8 cellular contexts compared by ENCODE assay signal in genomic region chr4:104490096-104490769, GRCh38. TPM values are rescaled to one million over a fixed set of nuclear protein-coding genes. Genes with fewer than 3 reads are reported as not detected.
DNase-seq lines count a peak whose midpoint lies in the region; ATAC-seq and FAIRE-seq lines count a peak whose summit lies in the region.

No MANE protein-coding gene starts in this region.

- no peak overlapping the region for H3K27ac ChIP-seq in iPS-18a (ENCODE audit: low read length)

- no peaks in the 10 kb centered on the region for H3K9me3 Mint-ChIP-seq in activated T-cell treated with anti-CD3 and anti-CD28 coated beads, Interleukin-2, amount 50 U/mL, for 72 hours
- no peaks in the 10 kb centered on the region for H3K9me3 Mint-ChIP-seq in stimulated activated effector memory CD8-positive, alpha-beta T cell treated with anti-CD3 and anti-CD28 coated beads, Interleukin-12 subunit alpha, Interleukin-12 subunit beta, amount 100 ng/mL, for 72 hours

- DNase-seq in activated T-cell treated with anti-CD3 and anti-CD28 coated beads, Interleukin-2, amount 50 U/mL, for 72 hours: no peak
- DNase-seq in stimulated activated effector memory CD8-positive, alpha-beta T cell treated with anti-CD3 and anti-CD28 coated beads, Interleukin-12 subunit alpha, Interleukin-12 subunit beta, amount 100 ng/mL, for 72 hours (ENCODE audit: low spot score in 2 of 2): no peak
- DNase-seq in HTR-8/SVneo (ENCODE audit: insufficient read length, low spot score): no peak
- no peak for DNase-seq in NCI-H526 (lab: John Stamatoyannopoulos, UW)

- no peak overlapping the region for H3K27ac Mint-ChIP-seq in activated T-cell treated with anti-CD3 and anti-CD28 coated beads, Interleukin-2, amount 50 U/mL, for 72 hours
- peak overlapping the region; percentile 54 for H3K27ac Mint-ChIP-seq in stimulated activated effector memory CD8-positive, alpha-beta T cell treated with anti-CD3 and anti-CD28 coated beads, Interleukin-12 subunit alpha, Interleukin-12 subunit beta, amount 100 ng/mL, for 72 hours

- peaks cover 43% of the 10 kb centered on the region for H3K4me1 ChIP-seq in iPS-18a (ENCODE audit: control insufficient read depth, low read depth, low read length)

- H3K9me3 ChIP-seq in iPS-18a (ENCODE audit: control insufficient read depth, low read depth, low read length): no peaks in the 10 kb centered on the region

- H3K9ac ChIP-seq in iPS-18a (ENCODE audit: low read length): peak overlapping the region; percentile 53

- no peaks in the 10 kb centered on the region for H3K36me3 ChIP-seq in iPS-18a (ENCODE audit: control insufficient read depth, low read depth, low read length)

- H3K4me3 ChIP-seq in GM08714 (ENCODE audit: low read length) (peak overlapping the region; percentile 67), iPS-18a (ENCODE audit: low read length) (peak overlapping the region; percentile 89)

- peaks cover 29% of the 10 kb centered on the region for H3K4me1 Mint-ChIP-seq in activated T-cell treated with anti-CD3 and anti-CD28 coated beads, Interleukin-2, amount 50 U/mL, for 72 hours (ENCODE audit: low read depth)
- H3K4me1 Mint-ChIP-seq in stimulated activated effector memory CD8-positive, alpha-beta T cell treated with anti-CD3 and anti-CD28 coated beads, Interleukin-12 subunit alpha, Interleukin-12 subunit beta, amount 100 ng/mL, for 72 hours: peaks cover 40% of the 10 kb centered on the region

- H3K36me3 Mint-ChIP-seq in activated T-cell treated with anti-CD3 and anti-CD28 coated beads, Interleukin-2, amount 50 U/mL, for 72 hours (ENCODE audit: insufficient read depth in 2 of 2): no peaks in the 10 kb centered on the region
- H3K36me3 Mint-ChIP-seq in stimulated activated effector memory CD8-positive, alpha-beta T cell treated with anti-CD3 and anti-CD28 coated beads, Interleukin-12 subunit alpha, Interleukin-12 subunit beta, amount 100 ng/mL, for 72 hours: no peaks in the 10 kb centered on the region

- H3K27me3 ChIP-seq in iPS-18a (ENCODE audit: control insufficient read depth, insufficient read depth, low read length): peaks cover 19% of the 10 kb centered on the region

- no peak for FAIRE-seq in HTR-8/SVneo (lab: Jason Lieb, UNC)

- H3K4me3 Mint-ChIP-seq in activated T-cell treated with anti-CD3 and anti-CD28 coated beads, Interleukin-2, amount 50 U/mL, for 72 hours: peak overlapping the region; percentile 81 to 88
- H3K4me3 Mint-ChIP-seq in stimulated activated effector memory CD8-positive, alpha-beta T cell treated with anti-CD3 and anti-CD28 coated beads, Interleukin-12 subunit alpha, Interleukin-12 subunit beta, amount 100 ng/mL, for 72 hours: peak overlapping the region; percentile 77

- peaks cover 69% of the 10 kb centered on the region for H3K27me3 Mint-ChIP-seq in activated T-cell treated with anti-CD3 and anti-CD28 coated beads, Interleukin-2, amount 50 U/mL, for 72 hours (ENCODE audit: low read depth)

- ATAC-seq in GM19438 (IDR thresholded peaks at IDR 0.05; ENCODE audit: low read depth, unreplicated experiment): peak; percentile 26
- ATAC-seq in HG03378 (IDR thresholded peaks at IDR 0.05; ENCODE audit: unreplicated experiment): peak; percentile 53
- ATAC-seq in activated T-cell treated with anti-CD3 and anti-CD28 coated beads, Interleukin-2, amount 50 U/mL, for 72 hours (replicated peaks in 1 of 2): peak; percentile 30 to 50
- no peak for ATAC-seq in stimulated activated effector memory CD8-positive, alpha-beta T cell treated with anti-CD3 and anti-CD28 coated beads, Interleukin-12 subunit alpha, Interleukin-12 subunit beta, amount 100 ng/mL, for 72 hours

RNA-seq across cellular contexts. Expression of gene CXXC4, which starts 4.5 kb away (rescaled TPM):
- under 1 TPM in 1 of 2 donors, not detected in 1; 0.07 TPM for total RNA-seq in activated T-cell treated with anti-CD3 and anti-CD28 coated beads, Interleukin-2, amount 50 U/mL, for 72 hours
